Comparison of ENCODE assay signal across 20 cellular contexts in genomic region chr2:15146960-15147359, GRCh38.
"Had no signal": no experiment of that assay in that cellular context is flagged by ENCODE, and none has a peak within 500 bp of the region (broad histone marks: within the 10 kb centered on the region; RNA-seq: fewer than 3 reads in every experiment).

No MANE protein-coding gene starts in this region.

- ATAC-seq: activated CD4-positive, alpha-beta T cell treated with anti-CD3 and anti-CD28 coated beads for 36 hours; activated CD8-positive, alpha-beta memory T cell treated with anti-CD3 and anti-CD28 coated beads, Interleukin-2, amount 10 ng/mL, durations not matched to agents 7 days and 5 days; T-cell had no signal

- H3K4me3 ChIP-seq: breast epithelium, PC-9, SK-N-MC had no signal

- H3K9me3 ChIP-seq: breast epithelium had no signal

- H2AFZ ChIP-seq: PC-9 had no signal

- H3K4me1 ChIP-seq: breast epithelium had no signal

- H3K27ac ChIP-seq: breast epithelium, PC-9, SK-N-MC, VCaP had no signal

- H3K4me2 ChIP-seq: PC-9 had no signal

- DNase-seq: activated CD4-positive, alpha-beta T cell treated with anti-CD3 and anti-CD28 coated beads for 36 hours; activated CD4-positive, alpha-beta T cell treated with anti-CD3 and anti-CD28 coated beads, Interleukin-2, amount 50 U/mL, for 1 hour; activated CD8-positive, alpha-beta memory T cell treated with anti-CD3 and anti-CD28 coated beads, Interleukin-2, amount 10 ng/mL, durations not matched to agents 7 days and 5 days; activated effector memory CD4-positive, alpha-beta T cell treated with Interleukin-2 at 50 U/mL for 16 hours; activated naive CD4-positive, alpha-beta T cell; activated T-cell treated with anti-CD3 and anti-CD28 coated beads, Interleukin-2, amount 50 U/mL, for 24 hours; aorta; caudate nucleus; Karpas-422; NCI-H1048; NCI-H1930; NCI-H2171 treated with DMSO at 0.1 percent for 48 hours; NCI-H226; PC-9; SIG-M5; T-cell; T-helper 2 cell had no signal

- H3K27me3 ChIP-seq: breast epithelium had no signal

- H3K36me3 ChIP-seq: breast epithelium had no signal
